In the genomic region with DNA sequence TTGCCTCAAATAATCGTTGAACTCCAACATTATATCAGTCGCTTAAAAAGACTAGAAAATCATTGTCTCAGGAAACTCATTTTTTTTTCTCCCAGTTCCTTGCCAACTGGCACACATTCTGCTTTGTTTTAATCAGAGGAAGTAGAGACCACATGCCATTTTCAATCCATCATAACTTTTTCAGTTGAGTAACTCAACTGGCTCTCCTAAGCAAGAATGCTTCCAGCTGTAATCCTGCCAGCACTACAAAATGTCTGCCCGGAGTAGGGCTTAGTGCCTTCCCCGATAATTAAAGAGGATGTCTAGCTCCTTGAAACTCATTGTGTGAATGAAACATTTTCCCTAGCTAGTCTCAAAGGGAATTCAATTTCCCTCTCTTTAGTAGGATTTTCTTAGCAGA, we compare ENCODE assay signal across 10 cellular contexts. TPM values are rescaled to one million over a fixed set of nuclear protein-coding genes. Genes with fewer than 3 reads are reported as not detected.
DNase-seq lines count a peak whose midpoint lies in the region; ATAC-seq and TF ChIP-seq lines count a peak whose summit lies in the region.
"Had no signal": no experiment of that assay in that cellular context is flagged by ENCODE, and none has a peak within 500 bp of the region (broad histone marks: within the 10 kb centered on the region; RNA-seq: fewer than 3 reads in every experiment).

No MANE protein-coding gene starts in this region.

- WGBS in upper lobe of left lung, 2 donors = 5 to 8% methylated on average over 4 of the region's 4 CpGs

- peaks cover 0 to 8% of the 10 kb centered on the region in 2 donors for H3K9me3 ChIP-seq in left lung
- no peaks in the 10 kb centered on the region for H3K9me3 ChIP-seq in upper lobe of left lung

- DNase-seq in NCI-H82 (lab: John Stamatoyannopoulos, UW) (peak; percentile 6), NCI-H82 treated with DMSO at 0.1 percent for 48 hours (lab: John Stamatoyannopoulos, UW; ENCODE audit: unreplicated experiment) (no peak), choroid plexus epithelial cell (ENCODE audit: low read depth) (peak; percentile 70), left lung (no peak), upper lobe of left lung (no peak), NCI-H1436 (lab: John Stamatoyannopoulos, UW) (no peak)
- no peak for DNase-seq in activated T-cell treated with anti-CD3 and anti-CD28 coated beads, Interleukin-2, amount 50 U/mL, for 1 hour
- DNase-seq: NCI-H748 treated with DMSO at 0.1 percent for 48 hours; stimulated activated CD4-positive, alpha-beta T cell treated with anti-CD3 and anti-CD28 coated beads, Interleukin-2, amount 100 ng/mL, for 24 hours had no signal

- intact Hi-C loops in left lung (cut with DNase I) = no loop called here

- H3K27me3 ChIP-seq in left lung (no peaks in the 10 kb centered on the region), upper lobe of left lung (no peaks in the 10 kb centered on the region)

- TF ChIP-seq CTCF in choroid plexus epithelial cell (conservative IDR thresholded peaks at IDR 0.05; ENCODE audit: low read depth, low read length) (no peak), left lung (IDR thresholded peaks at IDR 0.05) (no peak), upper lobe of left lung (IDR thresholded peaks at IDR 0.05) (no peak)

- ATAC-seq in left lung (peak; percentile 84), upper lobe of left lung (ENCODE audit: low FRiP score in 2 of 2) (peak; percentile 46 to 83), HG02884 (IDR thresholded peaks at IDR 0.05; ENCODE audit: unreplicated experiment) (no peak)

- no peak for TF ChIP-seq EP300 in upper lobe of left lung (IDR thresholded peaks at IDR 0.05)

- TF ChIP-seq POLR2A in upper lobe of left lung (IDR thresholded peaks at IDR 0.05) = no peak

- no peaks in the 10 kb centered on the region for H3K4me1 ChIP-seq in left lung
- H3K4me1 ChIP-seq in upper lobe of left lung = peaks cover 0 to 3% (median 1%) of the 10 kb centered on the region in 4 donors

- no peak overlapping the region for H3K27ac ChIP-seq in left lung
- H3K27ac ChIP-seq in upper lobe of left lung = no peak overlapping the region

- no peaks in the 10 kb centered on the region for H3K36me3 ChIP-seq in left lung
- H3K36me3 ChIP-seq in upper lobe of left lung = no peaks in the 10 kb centered on the region

- H3K4me3 ChIP-seq in choroid plexus epithelial cell (ENCODE audit: low read depth, low read length) (no peak overlapping the region), left lung (no peak overlapping the region), upper lobe of left lung (no peak overlapping the region)

RNA-seq across cellular contexts. Expression of gene FREM3, which starts 33.0 kb away (rescaled TPM):
- total RNA-seq in left lung = under 1 TPM in 1 of 2 donors, not detected in 1; 0.09 TPM
- 1 to 10 TPM in 1 of 6 donors, under 1 TPM in 3, not detected in 2; 0.11 to 1.5 (median 0.30) TPM for total RNA-seq in upper lobe of left lung

Comparison
In these comparisons a context has a peak if more than half of its experiments do, and no peak if none do; other contexts are left out.
1. DNase-seq: peak in NCI-H82 (single experiment) and choroid plexus epithelial cell (single experiment); none in NCI-H82 treated with DMSO at 0.1 percent for 48 hours (single experiment), left lung (0 of 2), upper lobe of left lung (0 of 2), activated T-cell treated with anti-CD3 and anti-CD28 coated beads, Interleukin-2, amount 50 U/mL, for 1 hour (single experiment) and NCI-H1436 (single experiment).